Comparison of ENCODE assay signal across 20 cellular contexts in genomic region chr2:65782996-65783650, GRCh38.
"Had no signal": no experiment of that assay in that cellular context is flagged by ENCODE, and none has a peak within 500 bp of the region (broad histone marks: within the 10 kb centered on the region; RNA-seq: fewer than 3 reads in every experiment).

No MANE protein-coding gene starts in this region.

- H3K4me3 ChIP-seq: heart left ventricle, mucosa of descending colon, psoas muscle, right lobe of liver, spleen, tibial nerve had no signal

- ATAC-seq: heart left ventricle; mucosa of descending colon; naive thymus-derived CD8-positive, alpha-beta T cell; psoas muscle; stimulated activated memory B cell treated with anti-CD40 and anti-IgM and Interleukin-4, amounts not matched to agents 10 μg/mL and 1 μg/mL and 100 μg/mL, for 72 hours had no signal

- H3K27ac ChIP-seq: heart left ventricle, neutrophil, psoas muscle, spleen, tibial nerve had no signal

- H3K4me1 Mint-ChIP-seq: naive thymus-derived CD8-positive, alpha-beta T cell; stimulated activated memory B cell treated with anti-CD40 and anti-IgM and Interleukin-4, amounts not matched to agents 10 μg/mL and 1 μg/mL and 100 μg/mL, for 72 hours had no signal

- H3K9me3 Mint-ChIP-seq: stimulated activated memory B cell treated with anti-CD40 and anti-IgM and Interleukin-4, amounts not matched to agents 10 μg/mL and 1 μg/mL and 100 μg/mL, for 72 hours; stimulated activated naive CD8-positive, alpha-beta T cell treated with anti-CD3 and anti-CD28 coated beads, Interleukin-15, Interleukin-2, amounts not matched to agents 100 ng/mL and 50 ng/mL, for 24 hours had no signal

- H3K9me3 ChIP-seq: heart left ventricle, mucosa of descending colon, neutrophil, psoas muscle, right lobe of liver, spleen, tibial nerve had no signal

- H3K36me3 ChIP-seq: heart left ventricle, neutrophil, right lobe of liver, spleen, tibial nerve had no signal

- H3K27ac Mint-ChIP-seq: naive thymus-derived CD8-positive, alpha-beta T cell; stimulated activated memory B cell treated with anti-CD40 and anti-IgM and Interleukin-4, amounts not matched to agents 10 μg/mL and 1 μg/mL and 100 μg/mL, for 72 hours; stimulated activated naive CD8-positive, alpha-beta T cell treated with anti-CD3 and anti-CD28 coated beads, Interleukin-15, Interleukin-2, amounts not matched to agents 100 ng/mL and 50 ng/mL, for 24 hours had no signal

- H3K36me3 Mint-ChIP-seq: stimulated activated memory B cell treated with anti-CD40 and anti-IgM and Interleukin-4, amounts not matched to agents 10 μg/mL and 1 μg/mL and 100 μg/mL, for 72 hours had no signal

- H3K4me1 ChIP-seq: heart left ventricle, psoas muscle, right lobe of liver, spleen, tibial nerve had no signal

- H3K27me3 ChIP-seq: heart left ventricle, neutrophil, right lobe of liver, tibial nerve had no signal

- H3K4me3 Mint-ChIP-seq: naive thymus-derived CD8-positive, alpha-beta T cell; stimulated activated memory B cell treated with anti-CD40 and anti-IgM and Interleukin-4, amounts not matched to agents 10 μg/mL and 1 μg/mL and 100 μg/mL, for 72 hours; stimulated activated naive CD8-positive, alpha-beta T cell treated with anti-CD3 and anti-CD28 coated beads, Interleukin-15, Interleukin-2, amounts not matched to agents 100 ng/mL and 50 ng/mL, for 24 hours had no signal

- FAIRE-seq: endometrium, frontal cortex had no signal

- DNase-seq: effector memory CD4-positive, alpha-beta T cell; erythroblast; heart left ventricle; hippocampal formation; kidney glomerular epithelial cell; mucosa of descending colon; naive thymus-derived CD8-positive, alpha-beta T cell; psoas muscle; retina; right lobe of liver; spleen; stimulated activated CD4-positive, alpha-beta T cell treated with anti-CD3 and anti-CD28 coated beads, Interleukin-15, amount 100 ng/mL, for 24 hours; stimulated activated CD4-positive, alpha-beta T cell treated with anti-CD3 and anti-CD28 coated beads, Interleukin-1b, Interleukin-23, amount 100 ng/mL, for 48 hours; stimulated activated CD4-positive, alpha-beta T cell treated with anti-CD3 and anti-CD28 coated beads, Interleukin-4, amount 100 ng/mL, for 24 hours had no signal
